ENCODE assay signal across 8 cellular contexts in genomic region chr12:51270067-51270846, GRCh38. TPM values are rescaled to one million over a fixed set of nuclear protein-coding genes. Genes with fewer than 3 reads are reported as not detected.
DNase-seq lines count a peak whose midpoint lies in the region; ATAC-seq and TF ChIP-seq lines count a peak whose summit lies in the region.

A gene with protein sequence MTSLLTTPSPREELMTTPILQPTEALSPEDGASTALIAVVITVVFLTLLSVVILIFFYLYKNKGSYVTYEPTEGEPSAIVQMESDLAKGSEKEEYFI (minus strand): TSS chr12:51270415. CDS start chr12:51269278, 1,137 bp downstream.

- H3K4me1 ChIP-seq in BLaER1 treated with 17β-estradiol and CSF1 and Interleukin-3, amounts not matched to agents 10 nM and 100 nM, result peaks cover 13 to 34% (median 24%) of the 10 kb centered on the region in 10 experiments; a peak in 19 of 20 replicates
- H3K4me1 ChIP-seq in adrenal gland (replicated peaks in 1 of 2), result peaks cover 0 to 13% of the 10 kb centered on the region in 2 donors

- peaks cover 0 to 10% (median 0%) of the 10 kb centered on the region in 11 experiments; a peak in 2 of 22 replicates for H3K36me3 ChIP-seq in BLaER1 treated with 17β-estradiol and CSF1 and Interleukin-3, amounts not matched to agents 10 nM and 100 nM
- H3K36me3 ChIP-seq in adrenal gland (replicated peaks in 1 of 2), result no peaks in the 10 kb centered on the region

- ATAC-seq in GM19397 (IDR thresholded peaks at IDR 0.05; ENCODE audit: unreplicated experiment) (peak; percentile 76), HG03571 (IDR thresholded peaks at IDR 0.05; ENCODE audit: unreplicated experiment) (peak; percentile 66), left ventricle myocardium superior (peak; percentile 83)

- peak within 1 kb of the TSS; percentile 65 to 81 (median 70) for H3K4me3 ChIP-seq in BLaER1 treated with 17β-estradiol and CSF1 and Interleukin-3, amounts not matched to agents 10 nM and 100 nM
- H3K4me3 ChIP-seq in adrenal gland (peak within 1 kb of the TSS; percentile 50 to 97 (median 76)), retinal pigment epithelial cell (ENCODE audit: low read length) (peak within 1 kb of the TSS; percentile 60)

- peak within 1 kb of the TSS in 10 of 11 experiments; percentile 58 to 81 (median 70); a peak in 18 of 22 replicates for H3K27ac ChIP-seq in BLaER1 treated with 17β-estradiol and CSF1 and Interleukin-3, amounts not matched to agents 10 nM and 100 nM
- H3K27ac ChIP-seq in adrenal gland, result peak within 1 kb of the TSS in 4 of 5 donors; percentile 60 to 91 (median 79)

- no peaks in the 10 kb centered on the region for H3K9me3 ChIP-seq in BLaER1 treated with 17β-estradiol and CSF1 and Interleukin-3, amounts not matched to agents 10 nM and 100 nM (replicated peaks in 1 of 11)
- no peaks in the 10 kb centered on the region for H3K9me3 ChIP-seq in adrenal gland (replicated peaks in 1 of 3)

- DNase-seq in SK-N-DZ (ENCODE audit: low spot score) (peak; percentile 48), adrenal gland (peak; percentile 48 to 68 (median 65)), left ventricle myocardium superior (peak; percentile 71), retinal pigment epithelial cell (ENCODE audit: low read depth) (no peak)
- DNase-seq in NK-92 treated with Interleukin-12 subunit alpha and Interleukin-12 subunit beta, amount 100 ng/mL, for 24 hours (lab: John Stamatoyannopoulos, UW), result no peak

- TF ChIP-seq POLR2A in adrenal gland (IDR thresholded peaks at IDR 0.05), result peak in 1 of 2 donors; percentile 21

- H4K20me1 ChIP-seq in BLaER1 treated with 17β-estradiol and CSF1 and Interleukin-3, amounts not matched to agents 10 nM and 100 nM, result 0 out of 22 replicates have a peak, but pooled peaks cover 0 to 5% (median 0%) of the 10 kb centered on the region in 11 experiments

- peak within 1 kb of the TSS; percentile 70 to 82 (median 79) for H3K9ac ChIP-seq in BLaER1 treated with 17β-estradiol and CSF1 and Interleukin-3, amounts not matched to agents 10 nM and 100 nM

- intact Hi-C loops in adrenal gland (cut with DNase I), result loop anchor here in 1 of 2 donors (5.0 kb wide), 1 partner anchor 72 kb away; no protein-coding TSS in a partner anchor
- intact Hi-C loops in left ventricle myocardium superior (cut with micrococcal nuclease), result no loop called here

- H3K4me2 ChIP-seq in BLaER1 treated with 17β-estradiol and CSF1 and Interleukin-3, amounts not matched to agents 10 nM and 100 nM, result peak within 1 kb of the TSS; percentile 81 to 100 (median 98)

- peaks cover 0 to 24% (median 6%) of the 10 kb centered on the region in 11 experiments; a peak in 10 of 22 replicates for H3K27me3 ChIP-seq in BLaER1 treated with 17β-estradiol and CSF1 and Interleukin-3, amounts not matched to agents 10 nM and 100 nM
- H3K27me3 ChIP-seq in adrenal gland, result no peaks in the 10 kb centered on the region

- WGBS in adrenal gland, 4 donors, result 0 to 1% (median 0%) methylated on average over 19 to 79 of the region's 79 CpGs

- TF ChIP-seq CTCF in adrenal gland (IDR thresholded peaks at IDR 0.05), result no peak
- TF ChIP-seq CTCF in retinal pigment epithelial cell (conservative IDR thresholded peaks at IDR 0.05; ENCODE audit: low read depth, low read length), result no peak

RNA-seq across cellular contexts. Expression of the gene that starts here (rescaled TPM):
- 1.5 and 3.0 TPM in 2 replicates for polyA plus RNA-seq in SK-N-DZ (2014; cell fraction: cytosol; rRNA removed)
- 0.62 and 2.8 TPM in 2 replicates for polyA plus RNA-seq in SK-N-DZ (2014; cell fraction: nucleus; rRNA removed)
- total RNA-seq in adrenal gland (10 to 100 TPM in 6 of 8 donors, 1 to 10 TPM in 2; 2.7 to 32.6 (median 14.7) TPM), left ventricle myocardium superior (3.4 TPM)
- 10 to 100 TPM in 1 of 3 donors, 1 to 10 TPM in 2; 6.0 to 10.9 (median 9.9) TPM for polyA plus RNA-seq in adrenal gland

Comparison
In these comparisons a context has a peak if more than half of its experiments do, and no peak if none do; other contexts are left out.
1. DNase-seq: peak in SK-N-DZ (single experiment), adrenal gland (7 of 7) and left ventricle myocardium superior (single experiment); none in retinal pigment epithelial cell (single experiment) and NK-92 treated with Interleukin-12 subunit alpha and Interleukin-12 subunit beta, amount 100 ng/mL, for 24 hours (single experiment).
2. Peak in every context shown above with its lines, with median percentiles within 50 percentile points of each other: H3K4me3 ChIP-seq and ATAC-seq.